In the genomic region with DNA sequence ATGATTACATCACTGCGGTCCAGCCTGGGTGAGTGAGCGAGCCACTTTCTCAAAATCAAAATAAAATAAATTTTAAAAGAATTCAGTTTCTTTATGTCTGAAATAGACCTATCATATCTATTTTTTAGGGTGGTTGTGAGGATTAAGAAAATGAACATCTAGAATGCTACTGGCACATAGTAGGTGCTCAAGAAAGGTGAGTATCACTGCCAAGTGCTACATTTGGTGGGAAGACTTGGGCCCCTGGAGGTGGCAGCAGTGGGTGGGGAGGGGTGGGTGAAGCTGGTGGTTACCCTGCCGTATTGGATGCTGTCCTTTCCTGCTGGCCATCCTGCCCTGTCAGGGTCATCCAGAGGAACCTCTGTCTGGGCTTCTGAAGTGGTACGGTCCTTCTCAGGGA, we compare ENCODE assay signal across 3 cellular contexts.
TF ChIP-seq lines count a peak whose summit lies in the region.

No MANE protein-coding gene starts in this region.

TF ChIP-seq in A549, 52 proteins besides CTCF, POLR2A, EP300 and RAD21:
- TF ChIP-seq TP53 (CRISPR knock-in tag; IDR thresholded peaks at IDR 0.05) (no peak), MAFK (IDR thresholded peaks at IDR 0.05; ENCODE audit: partially characterized antibody) (no peak), PHF8 (IDR thresholded peaks at IDR 0.05; ENCODE audit: borderline replicate concordance, low read depth) (no peak), SMC3 (IDR thresholded peaks at IDR 0.05) (no peak), NR3C1 (IDR thresholded peaks at IDR 0.05) (no peak), RCOR1 (IDR thresholded peaks at IDR 0.05; ENCODE audit: low read depth, low read length) (no peak), BHLHE40 (IDR thresholded peaks at IDR 0.05; ENCODE audit: low read depth, low read length) (no peak), RFX5 (IDR thresholded peaks at IDR 0.05) (no peak), HOXB13 (CRISPR knock-in tag; IDR thresholded peaks at IDR 0.05; ENCODE audit: low read depth) (no peak), FOXS1 (CRISPR knock-in tag; IDR thresholded peaks at IDR 0.05) (no peak), CBX8 (IDR thresholded peaks at IDR 0.05) (no peak), RARB (CRISPR knock-in tag; IDR thresholded peaks at IDR 0.05) (no peak)
- TF ChIP-seq, protein P1, sequence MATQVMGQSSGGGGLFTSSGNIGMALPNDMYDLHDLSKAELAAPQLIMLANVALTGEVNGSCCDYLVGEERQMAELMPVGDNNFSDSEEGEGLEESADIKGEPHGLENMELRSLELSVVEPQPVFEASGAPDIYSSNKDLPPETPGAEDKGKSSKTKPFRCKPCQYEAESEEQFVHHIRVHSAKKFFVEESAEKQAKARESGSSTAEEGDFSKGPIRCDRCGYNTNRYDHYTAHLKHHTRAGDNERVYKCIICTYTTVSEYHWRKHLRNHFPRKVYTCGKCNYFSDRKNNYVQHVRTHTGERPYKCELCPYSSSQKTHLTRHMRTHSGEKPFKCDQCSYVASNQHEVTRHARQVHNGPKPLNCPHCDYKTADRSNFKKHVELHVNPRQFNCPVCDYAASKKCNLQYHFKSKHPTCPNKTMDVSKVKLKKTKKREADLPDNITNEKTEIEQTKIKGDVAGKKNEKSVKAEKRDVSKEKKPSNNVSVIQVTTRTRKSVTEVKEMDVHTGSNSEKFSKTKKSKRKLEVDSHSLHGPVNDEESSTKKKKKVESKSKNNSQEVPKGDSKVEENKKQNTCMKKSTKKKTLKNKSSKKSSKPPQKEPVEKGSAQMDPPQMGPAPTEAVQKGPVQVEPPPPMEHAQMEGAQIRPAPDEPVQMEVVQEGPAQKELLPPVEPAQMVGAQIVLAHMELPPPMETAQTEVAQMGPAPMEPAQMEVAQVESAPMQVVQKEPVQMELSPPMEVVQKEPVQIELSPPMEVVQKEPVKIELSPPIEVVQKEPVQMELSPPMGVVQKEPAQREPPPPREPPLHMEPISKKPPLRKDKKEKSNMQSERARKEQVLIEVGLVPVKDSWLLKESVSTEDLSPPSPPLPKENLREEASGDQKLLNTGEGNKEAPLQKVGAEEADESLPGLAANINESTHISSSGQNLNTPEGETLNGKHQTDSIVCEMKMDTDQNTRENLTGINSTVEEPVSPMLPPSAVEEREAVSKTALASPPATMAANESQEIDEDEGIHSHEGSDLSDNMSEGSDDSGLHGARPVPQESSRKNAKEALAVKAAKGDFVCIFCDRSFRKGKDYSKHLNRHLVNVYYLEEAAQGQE (IDR thresholded peaks at IDR 0.05): no peak
- TF ChIP-seq, protein P2, sequence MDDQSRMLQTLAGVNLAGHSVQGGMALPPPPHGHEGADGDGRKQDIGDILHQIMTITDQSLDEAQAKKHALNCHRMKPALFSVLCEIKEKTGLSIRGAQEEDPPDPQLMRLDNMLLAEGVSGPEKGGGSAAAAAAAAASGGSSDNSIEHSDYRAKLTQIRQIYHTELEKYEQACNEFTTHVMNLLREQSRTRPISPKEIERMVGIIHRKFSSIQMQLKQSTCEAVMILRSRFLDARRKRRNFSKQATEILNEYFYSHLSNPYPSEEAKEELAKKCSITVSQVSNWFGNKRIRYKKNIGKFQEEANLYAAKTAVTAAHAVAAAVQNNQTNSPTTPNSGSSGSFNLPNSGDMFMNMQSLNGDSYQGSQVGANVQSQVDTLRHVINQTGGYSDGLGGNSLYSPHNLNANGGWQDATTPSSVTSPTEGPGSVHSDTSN (IDR thresholded peaks at IDR 0.05): no peak

TF ChIP-seq in K562, 482 proteins besides CTCF, POLR2A, EP300 and RAD21:
- no peak for TF ChIP-seq SMAD3 (CRISPR knock-in tag; conservative IDR thresholded peaks at IDR 0.05)
- TF ChIP-seq ZKSCAN1 (IDR thresholded peaks at IDR 0.05; ENCODE audit: low read depth, low read length): peak; percentile 73
TF ChIP-seq in K562: peak in this region for 1.

TF ChIP-seq in HepG2, 621 proteins besides CTCF, POLR2A, EP300 and RAD21:
- TF ChIP-seq XBP1 (CRISPR knock-in tag; IDR thresholded peaks at IDR 0.05) (no peak), ZKSCAN1 (IDR thresholded peaks at IDR 0.05; ENCODE audit: low read length) (peak; percentile 87)
